18 cellular contexts compared by ENCODE assay signal in the genomic region with DNA sequence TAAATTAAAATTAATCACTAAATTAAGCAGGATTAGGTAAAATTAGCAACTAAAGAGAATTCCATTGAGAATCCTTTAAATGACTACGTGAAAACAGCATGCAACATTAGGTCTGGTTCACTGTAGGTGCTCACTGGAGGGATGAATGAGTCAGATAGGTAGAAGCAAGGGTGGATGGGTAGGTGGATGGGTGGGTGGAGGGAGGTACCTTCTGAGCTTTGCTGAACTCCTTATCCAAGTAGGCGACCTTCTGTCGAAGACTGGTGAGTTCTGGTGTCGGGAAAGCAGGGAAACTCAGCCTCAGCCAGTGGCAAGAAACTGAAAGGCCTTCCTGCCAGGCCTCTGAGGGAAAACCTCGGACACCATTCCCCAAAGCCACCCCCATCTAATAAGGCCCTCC.
"Had no signal": no experiment of that assay in that cellular context is flagged by ENCODE, and none has a peak within 500 bp of the region (broad histone marks: within the 10 kb centered on the region; RNA-seq: fewer than 3 reads in every experiment).

No MANE protein-coding gene starts in this region.

- ATAC-seq: foreskin keratinocyte; left lobe of liver; Right ventricle myocardium inferior; stimulated activated effector memory CD8-positive, alpha-beta T cell treated with anti-CD3 and anti-CD28 coated beads, Interleukin-12 subunit alpha, Interleukin-12 subunit beta, amount 100 ng/mL, for 72 hours; T-helper 17 cell had no signal

- H3K4me3 Mint-ChIP-seq: activated naive CD8-positive, alpha-beta T cell treated with anti-CD3 and anti-CD28 coated beads for 36 hours; endodermal cell; stimulated activated effector memory CD8-positive, alpha-beta T cell treated with anti-CD3 and anti-CD28 coated beads, Interleukin-12 subunit alpha, Interleukin-12 subunit beta, amount 100 ng/mL, for 72 hours; T-helper 17 cell had no signal

- H3K9me3 Mint-ChIP-seq: activated naive CD8-positive, alpha-beta T cell treated with anti-CD3 and anti-CD28 coated beads for 36 hours; stimulated activated effector memory CD8-positive, alpha-beta T cell treated with anti-CD3 and anti-CD28 coated beads, Interleukin-12 subunit alpha, Interleukin-12 subunit beta, amount 100 ng/mL, for 72 hours had no signal

- H3K27ac Mint-ChIP-seq: activated naive CD8-positive, alpha-beta T cell treated with anti-CD3 and anti-CD28 coated beads for 36 hours; endodermal cell; nephron progenitor cell; stimulated activated effector memory CD8-positive, alpha-beta T cell treated with anti-CD3 and anti-CD28 coated beads, Interleukin-12 subunit alpha, Interleukin-12 subunit beta, amount 100 ng/mL, for 72 hours; T-helper 17 cell had no signal

- H3K27me3 Mint-ChIP-seq: activated naive CD8-positive, alpha-beta T cell treated with anti-CD3 and anti-CD28 coated beads for 36 hours; T-helper 17 cell had no signal

- DNase-seq: activated CD4-positive, CD25-positive, alpha-beta regulatory T cell treated with anti-CD3 and anti-CD28 coated beads, Interleukin-2, amount 50 U/mL, for 72 hours; activated naive CD8-positive, alpha-beta T cell treated with anti-CD3 and anti-CD28 coated beads for 36 hours; amniotic stem cell; dorsolateral prefrontal cortex; endodermal cell; foreskin keratinocyte; hippocampal formation; islet precursor cell; midbrain; nephron progenitor cell; occipital lobe; stimulated activated CD4-positive, alpha-beta T cell treated with anti-CD3 and anti-CD28 coated beads, Interleukin-2, amount 100 ng/mL, for 48 hours; T-helper 17 cell; upper lobe of left lung had no signal

- FAIRE-seq: colon had no signal

- H3K4me1 Mint-ChIP-seq: endodermal cell had no signal
